8 cellular contexts compared by ENCODE assay signal in the genomic region with DNA sequence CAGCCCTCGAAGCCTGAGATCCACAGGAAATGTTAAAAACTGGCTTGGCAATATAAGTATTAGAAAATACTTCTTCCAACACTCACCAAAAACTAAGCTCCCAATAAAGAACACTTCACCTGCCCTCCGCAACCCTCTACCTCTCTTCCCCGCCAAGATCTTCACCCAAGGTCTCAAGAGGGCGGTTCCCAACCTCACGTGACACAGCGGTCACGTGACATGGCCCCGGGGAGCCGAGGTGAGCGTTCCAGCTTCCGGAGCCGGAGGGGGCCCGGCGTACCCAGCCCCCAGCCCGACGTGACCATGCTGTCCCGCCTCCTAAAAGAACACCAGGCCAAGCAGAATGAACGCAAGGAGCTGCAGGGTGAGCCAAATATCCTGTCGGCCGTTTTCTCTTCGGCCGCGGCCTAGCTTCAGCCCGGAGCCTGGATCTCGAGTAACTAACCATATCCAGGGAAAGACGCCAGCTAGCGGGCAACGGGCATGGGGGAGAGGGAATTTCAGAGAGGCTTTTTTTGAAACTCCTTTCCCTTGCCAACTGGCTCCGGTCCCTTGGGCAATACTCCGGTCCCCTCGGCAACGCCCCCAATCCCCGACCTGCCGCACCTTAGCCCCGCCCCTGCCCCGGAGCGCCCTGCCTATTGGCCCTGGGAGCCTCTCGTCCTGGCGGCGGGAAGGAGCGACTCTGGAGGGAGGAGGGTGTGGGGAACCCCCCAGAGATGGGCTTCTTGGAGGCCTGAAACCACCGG. TPM values are rescaled to one million over a fixed set of nuclear protein-coding genes. Genes with fewer than 3 reads are reported as not detected.
A peak's percentile ranks its signal among the peaks of the same experiment; 100 is the strongest.
DNase-seq lines count a peak whose midpoint lies in the region; ATAC-seq and TF ChIP-seq lines count a peak whose summit lies in the region.

Gene BLOC1S1, plus strand, starts transcription at position 214 of the 749 bp plus-strand sequence. Its CDS starts 6 bp downstream, at position 220.

- H3K9me3 ChIP-seq in lung (ENCODE audit: control insufficient read depth in 2 of 2, insufficient read depth in 1 of 2, low read length in 1 of 2) = no peaks in the 10 kb centered on the region

- DNase-seq in CMK (ENCODE audit: low read depth) = peak; percentile 86
- peak; percentile 88 for DNase-seq in HS-5 (ENCODE audit: low read depth)
- peak; percentile 70 for DNase-seq in NK-92 (lab: John Stamatoyannopoulos, UW; ENCODE audit: unreplicated experiment)
- peak; percentile 71 to 85 for DNase-seq in activated CD8-positive, alpha-beta memory T cell treated with anti-CD3 and anti-CD28 coated beads for 1 hour (ENCODE audit: extremely low read depth in 1 of 2, low read depth in 1 of 2)
- peak; percentile 93 for DNase-seq in effector CD4-positive, alpha-beta T cell
- DNase-seq in lung (ENCODE audit: low spot score) = peak; percentile 94
- peak; percentile 81 to 94 (median 84) for DNase-seq in stimulated activated CD4-positive, alpha-beta T cell treated with anti-CD3 and anti-CD28 coated beads, TNF-alpha, amount 100 ng/mL, for 4 hours (ENCODE audit: low read depth in 3 of 3)

- peak within 1 kb of the TSS; percentile 69 for H3K4me3 ChIP-seq in lung

- no peak for TF ChIP-seq CTCF in lung (IDR thresholded peaks at IDR 0.05; ENCODE audit: control extremely low read depth, extremely low read depth)

- H3K27me3 ChIP-seq in lung (ENCODE audit: control insufficient read depth, insufficient read depth) = no peaks in the 10 kb centered on the region

- peak; percentile 64 for ATAC-seq in GM19468 (IDR thresholded peaks at IDR 0.05; ENCODE audit: extremely low read depth, unreplicated experiment)
- ATAC-seq in lung (ENCODE audit: insufficient read depth, low FRiP score) = peak; percentile 84

- H3K4me1 ChIP-seq in lung (ENCODE audit: control insufficient read depth in 2 of 2, insufficient read depth in 2 of 2, low read length in 2 of 2) = peaks cover 14 to 21% of the 10 kb centered on the region in 2 donors

- H3K36me3 ChIP-seq in lung (ENCODE audit: control insufficient read depth in 2 of 2, insufficient read depth in 2 of 2, low read length in 2 of 2) = peaks cover 0 to 8% of the 10 kb centered on the region in 2 donors

- 0 to 1% methylated on average over 42 of the region's 42 CpGs for WGBS in lung, 2 donors

- peak within 1 kb of the TSS; percentile 89 to 94 for H3K27ac ChIP-seq in lung (ENCODE audit: low read depth in 1 of 2, low read length in 1 of 2)

RNA-seq across cellular contexts. Expression of gene BLOC1S1, which starts in this region (rescaled TPM):
- 100 to 1,000 TPM in 1 of 2 donors, 10 to 100 TPM in 1; 53.9 to 132 TPM for total RNA-seq in lung
- polyA plus RNA-seq in lung = 100 to 1,000 TPM; 351 to 374 TPM

Comparison
In these comparisons a context has a peak if more than half of its experiments do, and no peak if none do; other contexts are left out.
1. Peak in every context shown above with its lines: DNase-seq, ATAC-seq, H3K4me3 ChIP-seq and H3K27ac ChIP-seq.